In genomic region chr1:23673086-23673813, GRCh38 we compare ENCODE assay signal across 1 cellular context.
TF ChIP-seq lines count a peak whose summit lies in the region.

No MANE protein-coding gene starts in this region.

TF ChIP-seq in K562, 482 proteins besides CTCF, POLR2A, EP300 and RAD21 (continued from another document and continues in another):
- TF ChIP-seq RFX7 (CRISPR knock-in tag; IDR thresholded peaks at IDR 0.05) (no peak), SFPQ (IDR thresholded peaks at IDR 0.05; ENCODE audit: low read depth, low read length) (no peak), PRPF4 (IDR thresholded peaks at IDR 0.05; ENCODE audit: insufficient read depth, low read depth, low read length, poor library complexity, severe bottlenecking) (no peak), CBX1 (IDR thresholded peaks at IDR 0.05; ENCODE audit: low read depth) (no peak), RBM25 (IDR thresholded peaks at IDR 0.05; ENCODE audit: low read depth, low read length, severe bottlenecking) (no peak), VEZF1 (CRISPR knock-in tag; IDR thresholded peaks at IDR 0.05) (peak; percentile 57; the same call in 1 of the 2 replicates), STAT5A (IDR thresholded peaks at IDR 0.05; ENCODE audit: borderline replicate concordance, low read length) (no peak), ZNF324 (CRISPR knock-in tag; IDR thresholded peaks at IDR 0.05) (no peak), UBTF (IDR thresholded peaks at IDR 0.05; ENCODE audit: borderline replicate concordance in 1 of 2, low read depth in 2 of 2, low read length in 2 of 2) (0 out of 4 replicates have a peak, but pooled peaks of 1 of the 2 experiments have one; percentile 23), ZC3H8 (IDR thresholded peaks at IDR 0.05) (no peak), RBM39 (optimal IDR thresholded peaks at IDR 0.05; ENCODE audit: low read depth, low read length) (no peak), SRSF3 (IDR thresholded peaks at IDR 0.05; ENCODE audit: insufficient read depth, low read length) (no peak), ZNF551 (CRISPR knock-in tag; IDR thresholded peaks at IDR 0.05) (no peak), MEF2D (tag; conservative IDR thresholded peaks at IDR 0.05; ENCODE audit: low read depth) (no peak), SP2 (IDR thresholded peaks at IDR 0.05; ENCODE audit: extremely low read depth, low read depth, low read length, poor library complexity, severe bottlenecking) (no peak), ZNF695 (CRISPR knock-in tag; IDR thresholded peaks at IDR 0.05) (no peak), FOXM1 (IDR thresholded peaks at IDR 0.05; ENCODE audit: low read depth) (no peak), FOXM1 (CRISPR knock-in tag; IDR thresholded peaks at IDR 0.05; ENCODE audit: low read depth) (no peak), GTF2F1 (IDR thresholded peaks at IDR 0.05; ENCODE audit: low read depth, low read length) (no peak), ADNP (tag; IDR thresholded peaks at IDR 0.05) (no peak), U2AF2 (optimal IDR thresholded peaks at IDR 0.05; ENCODE audit: low read depth, low read length) (no peak), SAFB2 (IDR thresholded peaks at IDR 0.05; ENCODE audit: borderline replicate concordance, low read depth, low read length, severe bottlenecking) (no peak), NCOA4 (IDR thresholded peaks at IDR 0.05; ENCODE audit: partially characterized antibody) (no peak), PTTG1 (tag; IDR thresholded peaks at IDR 0.05; ENCODE audit: low read depth) (no peak), ZNF354B (CRISPR knock-in tag; IDR thresholded peaks at IDR 0.05) (no peak), HMGXB4 (CRISPR knock-in tag; IDR thresholded peaks at IDR 0.05) (no peak), BRCA1 (IDR thresholded peaks at IDR 0.05) (no peak), BRCA1 (CRISPR knock-in tag; IDR thresholded peaks at IDR 0.05) (no peak), ZNF253 (CRISPR knock-in tag; conservative IDR thresholded peaks at IDR 0.05) (no peak), ZNF584 (CRISPR knock-in tag; IDR thresholded peaks at IDR 0.05; ENCODE audit: low read depth) (0 out of 2 replicates have a peak, but pooled peaks have one; percentile 60), CBX3 (IDR thresholded peaks at IDR 0.05; ENCODE audit: borderline replicate concordance in 1 of 2, low read length in 2 of 2) (peak in 1 of 2 experiments; percentile 46; a peak in 1 of 3 replicates), CREB3L1 (IDR thresholded peaks at IDR 0.05; ENCODE audit: borderline replicate concordance, low read depth) (no peak), ELF4 (CRISPR knock-in tag; IDR thresholded peaks at IDR 0.05) (no peak), ZBTB1 (CRISPR knock-in tag; IDR thresholded peaks at IDR 0.05; ENCODE audit: borderline replicate concordance, low read depth) (no peak), BCOR (IDR thresholded peaks at IDR 0.05) (no peak), ELF1 (tag; IDR thresholded peaks at IDR 0.05) (no peak), ATF2 (CRISPR knock-in tag; IDR thresholded peaks at IDR 0.05) (no peak), HLTF (IDR thresholded peaks at IDR 0.05) (no peak), ZMIZ1 (IDR thresholded peaks at IDR 0.05; ENCODE audit: low read depth in 2 of 2, low read length in 2 of 2) (no peak), SIRT6 (IDR thresholded peaks at IDR 0.05; ENCODE audit: low read depth, low read length) (no peak)
